In the genomic region with DNA sequence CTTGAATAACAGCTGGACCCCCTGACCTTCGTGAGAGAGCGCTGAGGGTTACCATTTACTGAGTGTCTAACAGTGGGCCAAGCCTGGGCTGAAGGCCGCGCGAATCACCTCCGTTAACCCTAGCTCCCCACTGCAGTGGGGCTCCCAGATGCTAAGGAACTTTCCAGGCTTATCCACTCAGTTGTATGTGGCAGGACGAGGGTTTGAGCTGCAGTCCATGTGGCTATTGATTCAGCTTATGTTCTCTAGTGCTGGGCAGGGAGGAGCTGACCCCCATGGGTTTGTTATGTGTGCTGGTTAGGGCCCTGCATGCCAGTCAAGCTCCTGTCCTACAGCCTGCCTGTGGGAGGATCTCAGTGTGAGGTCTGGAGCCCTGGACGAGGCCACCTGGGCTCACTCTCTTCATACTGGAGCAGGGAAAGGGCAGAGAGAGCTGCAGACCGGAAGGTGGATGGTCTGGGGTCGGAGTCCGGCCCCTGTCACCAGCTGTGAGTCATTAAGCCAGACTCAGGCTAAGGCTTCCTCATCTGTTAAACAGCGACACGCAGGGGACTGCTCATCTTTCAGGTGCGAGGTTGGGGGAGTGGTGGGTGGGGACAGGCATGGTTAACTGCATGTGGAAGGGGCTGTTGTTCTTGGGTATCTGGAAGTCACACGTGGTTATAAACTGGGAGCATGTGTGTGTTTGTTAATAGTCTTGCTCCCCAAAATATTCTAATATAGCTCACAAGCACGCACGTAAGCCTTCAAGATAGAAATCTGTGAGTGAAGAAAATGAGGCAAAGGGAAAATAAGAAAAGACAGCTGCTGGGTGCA, we compare ENCODE assay signal across 1 cellular context.
TF ChIP-seq lines count a peak whose summit lies in the region.

No MANE protein-coding gene starts in this region.

TF ChIP-seq in HepG2, 621 proteins besides CTCF, POLR2A, EP300 and RAD21 (continued from another document and continues in another):
- TF ChIP-seq KLF12 (CRISPR knock-in tag; IDR thresholded peaks at IDR 0.05; ENCODE audit: borderline replicate concordance) (no peak; the same call in 1 of the 2 replicates), MIER2 (CRISPR knock-in tag; IDR thresholded peaks at IDR 0.05) (peak; percentile 66; the same call in 1 of the 2 replicates), ZNF343 (CRISPR knock-in tag; IDR thresholded peaks at IDR 0.05) (no peak), THAP11 (CRISPR knock-in tag; IDR thresholded peaks at IDR 0.05) (peak; percentile 66; the same call in 1 of the 2 replicates), ZNF234 (CRISPR knock-in tag; conservative IDR thresholded peaks at IDR 0.05) (no peak), ARHGAP35 (CRISPR knock-in tag; IDR thresholded peaks at IDR 0.05; ENCODE audit: borderline replicate concordance) (peak; percentile 29; the same call in 1 of the 2 replicates), ESRRA (CRISPR knock-in tag; IDR thresholded peaks at IDR 0.05; ENCODE audit: low read depth) (peak; percentile 89), NRL (CRISPR knock-in tag; IDR thresholded peaks at IDR 0.05; ENCODE audit: borderline replicate concordance) (peak; percentile 83; the same call in 1 of the 2 replicates), TSC22D2 (CRISPR knock-in tag; IDR thresholded peaks at IDR 0.05; ENCODE audit: borderline replicate concordance) (no peak; the same call in 1 of the 2 replicates), TGIF2 (CRISPR knock-in tag; IDR thresholded peaks at IDR 0.05) (peak; percentile 56), SYNCRIP (IDR thresholded peaks at IDR 0.05; ENCODE audit: insufficient read depth, low read depth, low read length) (no peak), ZFP90 (CRISPR knock-in tag; IDR thresholded peaks at IDR 0.05; ENCODE audit: borderline replicate concordance) (peak; percentile 47; the same call in 1 of the 2 replicates), PHF20 (CRISPR knock-in tag; IDR thresholded peaks at IDR 0.05) (0 out of 2 replicates have a peak, but pooled peaks have one; percentile 53), FOXO1 (CRISPR knock-in tag; IDR thresholded peaks at IDR 0.05) (peak; percentile 35; the same call in 1 of the 2 replicates), TAF1 (CRISPR knock-in tag; IDR thresholded peaks at IDR 0.05) (peak; percentile 32; the same call in 1 of the 2 replicates), RXRB (CRISPR knock-in tag; IDR thresholded peaks at IDR 0.05; ENCODE audit: borderline replicate concordance) (peak; percentile 72; the same call in 1 of the 2 replicates), ATAD3A (CRISPR knock-in tag; IDR thresholded peaks at IDR 0.05) (no peak), FOSL2 (CRISPR knock-in tag; IDR thresholded peaks at IDR 0.05) (peak; percentile 96), SRY (CRISPR knock-in tag; IDR thresholded peaks at IDR 0.05) (peak; percentile 66), ZNF317 (CRISPR knock-in tag; IDR thresholded peaks at IDR 0.05) (peak; percentile 68; the same call in 1 of the 2 replicates), ZNF468 (CRISPR knock-in tag; IDR thresholded peaks at IDR 0.05) (no peak), ZSCAN12 (CRISPR knock-in tag; IDR thresholded peaks at IDR 0.05) (no peak), KLF9 (CRISPR knock-in tag; IDR thresholded peaks at IDR 0.05; ENCODE audit: low read depth) (no peak), ZNF292 (CRISPR knock-in tag; IDR thresholded peaks at IDR 0.05; ENCODE audit: borderline replicate concordance, low read depth) (peak; percentile 93; the same call in 1 of the 2 replicates), MAFG (CRISPR knock-in tag; IDR thresholded peaks at IDR 0.05) (no peak), KDM6A (CRISPR knock-in tag; IDR thresholded peaks at IDR 0.05; ENCODE audit: low read depth) (peak; percentile 76; the same call in 1 of the 2 replicates), TBX2 (CRISPR knock-in tag; IDR thresholded peaks at IDR 0.05; ENCODE audit: borderline replicate concordance) (peak; percentile 80; the same call in 1 of the 2 replicates), BRD4 (CRISPR knock-in tag; IDR thresholded peaks at IDR 0.05) (no peak; the same call in none of the 2 replicates), NR1H2 (CRISPR knock-in tag; IDR thresholded peaks at IDR 0.05; ENCODE audit: borderline replicate concordance, low read depth) (0 out of 2 replicates have a peak, but pooled peaks have one; percentile 48)
- TF ChIP-seq, protein P1, sequence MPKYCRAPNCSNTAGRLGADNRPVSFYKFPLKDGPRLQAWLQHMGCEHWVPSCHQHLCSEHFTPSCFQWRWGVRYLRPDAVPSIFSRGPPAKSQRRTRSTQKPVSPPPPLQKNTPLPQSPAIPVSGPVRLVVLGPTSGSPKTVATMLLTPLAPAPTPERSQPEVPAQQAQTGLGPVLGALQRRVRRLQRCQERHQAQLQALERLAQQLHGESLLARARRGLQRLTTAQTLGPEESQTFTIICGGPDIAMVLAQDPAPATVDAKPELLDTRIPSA (CRISPR knock-in tag; IDR thresholded peaks at IDR 0.05; ENCODE audit: borderline replicate concordance), result no peak
- TF ChIP-seq, protein P2, sequence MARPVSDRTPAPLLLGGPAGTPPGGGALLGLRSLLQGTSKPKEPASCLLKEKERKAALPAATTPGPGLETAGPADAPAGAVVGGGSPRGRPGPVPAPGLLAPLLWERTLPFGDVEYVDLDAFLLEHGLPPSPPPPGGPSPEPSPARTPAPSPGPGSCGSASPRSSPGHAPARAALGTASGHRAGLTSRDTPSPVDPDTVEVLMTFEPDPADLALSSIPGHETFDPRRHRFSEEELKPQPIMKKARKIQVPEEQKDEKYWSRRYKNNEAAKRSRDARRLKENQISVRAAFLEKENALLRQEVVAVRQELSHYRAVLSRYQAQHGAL (CRISPR knock-in tag; IDR thresholded peaks at IDR 0.05; ENCODE audit: not compliant biosample characterization), result peak; percentile 25
- TF ChIP-seq, protein P3, sequence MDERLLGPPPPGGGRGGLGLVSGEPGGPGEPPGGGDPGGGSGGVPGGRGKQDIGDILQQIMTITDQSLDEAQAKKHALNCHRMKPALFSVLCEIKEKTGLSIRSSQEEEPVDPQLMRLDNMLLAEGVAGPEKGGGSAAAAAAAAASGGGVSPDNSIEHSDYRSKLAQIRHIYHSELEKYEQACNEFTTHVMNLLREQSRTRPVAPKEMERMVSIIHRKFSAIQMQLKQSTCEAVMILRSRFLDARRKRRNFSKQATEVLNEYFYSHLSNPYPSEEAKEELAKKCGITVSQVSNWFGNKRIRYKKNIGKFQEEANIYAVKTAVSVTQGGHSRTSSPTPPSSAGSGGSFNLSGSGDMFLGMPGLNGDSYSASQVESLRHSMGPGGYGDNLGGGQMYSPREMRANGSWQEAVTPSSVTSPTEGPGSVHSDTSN (CRISPR knock-in tag; IDR thresholded peaks at IDR 0.05), result peak; percentile 58
- TF ChIP-seq, protein P4, sequence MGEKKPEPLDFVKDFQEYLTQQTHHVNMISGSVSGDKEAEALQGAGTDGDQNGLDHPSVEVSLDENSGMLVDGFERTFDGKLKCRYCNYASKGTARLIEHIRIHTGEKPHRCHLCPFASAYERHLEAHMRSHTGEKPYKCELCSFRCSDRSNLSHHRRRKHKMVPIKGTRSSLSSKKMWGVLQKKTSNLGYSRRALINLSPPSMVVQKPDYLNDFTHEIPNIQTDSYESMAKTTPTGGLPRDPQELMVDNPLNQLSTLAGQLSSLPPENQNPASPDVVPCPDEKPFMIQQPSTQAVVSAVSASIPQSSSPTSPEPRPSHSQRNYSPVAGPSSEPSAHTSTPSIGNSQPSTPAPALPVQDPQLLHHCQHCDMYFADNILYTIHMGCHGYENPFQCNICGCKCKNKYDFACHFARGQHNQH (CRISPR knock-in tag; IDR thresholded peaks at IDR 0.05), result peak; percentile 70
- TF ChIP-seq, protein P5, sequence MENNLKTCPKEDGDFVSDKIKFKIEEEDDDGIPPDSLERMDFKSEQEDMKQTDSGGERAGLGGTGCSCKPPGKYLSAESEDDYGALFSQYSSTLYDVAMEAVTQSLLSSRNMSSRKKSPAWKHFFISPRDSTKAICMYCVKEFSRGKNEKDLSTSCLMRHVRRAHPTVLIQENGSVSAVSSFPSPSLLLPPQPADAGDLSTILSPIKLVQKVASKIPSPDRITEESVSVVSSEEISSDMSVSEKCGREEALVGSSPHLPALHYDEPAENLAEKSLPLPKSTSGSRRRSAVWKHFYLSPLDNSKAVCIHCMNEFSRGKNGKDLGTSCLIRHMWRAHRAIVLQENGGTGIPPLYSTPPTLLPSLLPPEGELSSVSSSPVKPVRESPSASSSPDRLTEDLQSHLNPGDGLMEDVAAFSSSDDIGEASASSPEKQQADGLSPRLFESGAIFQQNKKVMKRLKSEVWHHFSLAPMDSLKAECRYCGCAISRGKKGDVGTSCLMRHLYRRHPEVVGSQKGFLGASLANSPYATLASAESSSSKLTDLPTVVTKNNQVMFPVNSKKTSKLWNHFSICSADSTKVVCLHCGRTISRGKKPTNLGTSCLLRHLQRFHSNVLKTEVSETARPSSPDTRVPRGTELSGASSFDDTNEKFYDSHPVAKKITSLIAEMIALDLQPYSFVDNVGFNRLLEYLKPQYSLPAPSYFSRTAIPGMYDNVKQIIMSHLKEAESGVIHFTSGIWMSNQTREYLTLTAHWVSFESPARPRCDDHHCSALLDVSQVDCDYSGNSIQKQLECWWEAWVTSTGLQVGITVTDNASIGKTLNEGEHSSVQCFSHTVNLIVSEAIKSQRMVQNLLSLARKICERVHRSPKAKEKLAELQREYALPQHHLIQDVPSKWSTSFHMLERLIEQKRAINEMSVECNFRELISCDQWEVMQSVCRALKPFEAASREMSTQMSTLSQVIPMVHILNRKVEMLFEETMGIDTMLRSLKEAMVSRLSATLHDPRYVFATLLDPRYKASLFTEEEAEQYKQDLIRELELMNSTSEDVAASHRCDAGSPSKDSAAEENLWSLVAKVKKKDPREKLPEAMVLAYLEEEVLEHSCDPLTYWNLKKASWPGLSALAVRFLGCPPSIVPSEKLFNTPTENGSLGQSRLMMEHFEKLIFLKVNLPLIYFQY (CRISPR knock-in tag; IDR thresholded peaks at IDR 0.05; ENCODE audit: borderline replicate concordance), result peak; percentile 55; the same call in 1 of the 2 replicates
- TF ChIP-seq, protein P6, sequence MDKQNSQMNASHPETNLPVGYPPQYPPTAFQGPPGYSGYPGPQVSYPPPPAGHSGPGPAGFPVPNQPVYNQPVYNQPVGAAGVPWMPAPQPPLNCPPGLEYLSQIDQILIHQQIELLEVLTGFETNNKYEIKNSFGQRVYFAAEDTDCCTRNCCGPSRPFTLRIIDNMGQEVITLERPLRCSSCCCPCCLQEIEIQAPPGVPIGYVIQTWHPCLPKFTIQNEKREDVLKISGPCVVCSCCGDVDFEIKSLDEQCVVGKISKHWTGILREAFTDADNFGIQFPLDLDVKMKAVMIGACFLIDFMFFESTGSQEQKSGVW (CRISPR knock-in tag; IDR thresholded peaks at IDR 0.05; ENCODE audit: borderline replicate concordance), result no peak
- TF ChIP-seq, protein P7, sequence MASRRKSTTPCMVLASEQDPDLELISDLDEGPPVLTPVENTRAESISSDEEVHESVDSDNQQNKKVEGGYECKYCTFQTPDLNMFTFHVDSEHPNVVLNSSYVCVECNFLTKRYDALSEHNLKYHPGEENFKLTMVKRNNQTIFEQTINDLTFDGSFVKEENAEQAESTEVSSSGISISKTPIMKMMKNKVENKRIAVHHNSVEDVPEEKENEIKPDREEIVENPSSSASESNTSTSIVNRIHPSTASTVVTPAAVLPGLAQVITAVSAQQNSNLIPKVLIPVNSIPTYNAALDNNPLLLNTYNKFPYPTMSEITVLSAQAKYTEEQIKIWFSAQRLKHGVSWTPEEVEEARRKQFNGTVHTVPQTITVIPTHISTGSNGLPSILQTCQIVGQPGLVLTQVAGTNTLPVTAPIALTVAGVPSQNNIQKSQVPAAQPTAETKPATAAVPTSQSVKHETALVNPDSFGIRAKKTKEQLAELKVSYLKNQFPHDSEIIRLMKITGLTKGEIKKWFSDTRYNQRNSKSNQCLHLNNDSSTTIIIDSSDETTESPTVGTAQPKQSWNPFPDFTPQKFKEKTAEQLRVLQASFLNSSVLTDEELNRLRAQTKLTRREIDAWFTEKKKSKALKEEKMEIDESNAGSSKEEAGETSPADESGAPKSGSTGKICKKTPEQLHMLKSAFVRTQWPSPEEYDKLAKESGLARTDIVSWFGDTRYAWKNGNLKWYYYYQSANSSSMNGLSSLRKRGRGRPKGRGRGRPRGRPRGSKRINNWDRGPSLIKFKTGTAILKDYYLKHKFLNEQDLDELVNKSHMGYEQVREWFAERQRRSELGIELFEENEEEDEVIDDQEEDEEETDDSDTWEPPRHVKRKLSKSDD (CRISPR knock-in tag; IDR thresholded peaks at IDR 0.05; ENCODE audit: low read depth), result no peak
- TF ChIP-seq, protein P8, sequence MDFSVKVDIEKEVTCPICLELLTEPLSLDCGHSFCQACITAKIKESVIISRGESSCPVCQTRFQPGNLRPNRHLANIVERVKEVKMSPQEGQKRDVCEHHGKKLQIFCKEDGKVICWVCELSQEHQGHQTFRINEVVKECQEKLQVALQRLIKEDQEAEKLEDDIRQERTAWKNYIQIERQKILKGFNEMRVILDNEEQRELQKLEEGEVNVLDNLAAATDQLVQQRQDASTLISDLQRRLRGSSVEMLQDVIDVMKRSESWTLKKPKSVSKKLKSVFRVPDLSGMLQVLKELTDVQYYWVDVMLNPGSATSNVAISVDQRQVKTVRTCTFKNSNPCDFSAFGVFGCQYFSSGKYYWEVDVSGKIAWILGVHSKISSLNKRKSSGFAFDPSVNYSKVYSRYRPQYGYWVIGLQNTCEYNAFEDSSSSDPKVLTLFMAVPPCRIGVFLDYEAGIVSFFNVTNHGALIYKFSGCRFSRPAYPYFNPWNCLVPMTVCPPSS (IDR thresholded peaks at IDR 0.05), result no peak
- TF ChIP-seq, protein P9, sequence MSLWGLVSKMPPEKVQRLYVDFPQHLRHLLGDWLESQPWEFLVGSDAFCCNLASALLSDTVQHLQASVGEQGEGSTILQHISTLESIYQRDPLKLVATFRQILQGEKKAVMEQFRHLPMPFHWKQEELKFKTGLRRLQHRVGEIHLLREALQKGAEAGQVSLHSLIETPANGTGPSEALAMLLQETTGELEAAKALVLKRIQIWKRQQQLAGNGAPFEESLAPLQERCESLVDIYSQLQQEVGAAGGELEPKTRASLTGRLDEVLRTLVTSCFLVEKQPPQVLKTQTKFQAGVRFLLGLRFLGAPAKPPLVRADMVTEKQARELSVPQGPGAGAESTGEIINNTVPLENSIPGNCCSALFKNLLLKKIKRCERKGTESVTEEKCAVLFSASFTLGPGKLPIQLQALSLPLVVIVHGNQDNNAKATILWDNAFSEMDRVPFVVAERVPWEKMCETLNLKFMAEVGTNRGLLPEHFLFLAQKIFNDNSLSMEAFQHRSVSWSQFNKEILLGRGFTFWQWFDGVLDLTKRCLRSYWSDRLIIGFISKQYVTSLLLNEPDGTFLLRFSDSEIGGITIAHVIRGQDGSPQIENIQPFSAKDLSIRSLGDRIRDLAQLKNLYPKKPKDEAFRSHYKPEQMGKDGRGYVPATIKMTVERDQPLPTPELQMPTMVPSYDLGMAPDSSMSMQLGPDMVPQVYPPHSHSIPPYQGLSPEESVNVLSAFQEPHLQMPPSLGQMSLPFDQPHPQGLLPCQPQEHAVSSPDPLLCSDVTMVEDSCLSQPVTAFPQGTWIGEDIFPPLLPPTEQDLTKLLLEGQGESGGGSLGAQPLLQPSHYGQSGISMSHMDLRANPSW (CRISPR knock-in tag; IDR thresholded peaks at IDR 0.05; ENCODE audit: borderline replicate concordance), result 0 out of 2 replicates have a peak, but pooled peaks have one; percentile 61
- TF ChIP-seq, protein P10, sequence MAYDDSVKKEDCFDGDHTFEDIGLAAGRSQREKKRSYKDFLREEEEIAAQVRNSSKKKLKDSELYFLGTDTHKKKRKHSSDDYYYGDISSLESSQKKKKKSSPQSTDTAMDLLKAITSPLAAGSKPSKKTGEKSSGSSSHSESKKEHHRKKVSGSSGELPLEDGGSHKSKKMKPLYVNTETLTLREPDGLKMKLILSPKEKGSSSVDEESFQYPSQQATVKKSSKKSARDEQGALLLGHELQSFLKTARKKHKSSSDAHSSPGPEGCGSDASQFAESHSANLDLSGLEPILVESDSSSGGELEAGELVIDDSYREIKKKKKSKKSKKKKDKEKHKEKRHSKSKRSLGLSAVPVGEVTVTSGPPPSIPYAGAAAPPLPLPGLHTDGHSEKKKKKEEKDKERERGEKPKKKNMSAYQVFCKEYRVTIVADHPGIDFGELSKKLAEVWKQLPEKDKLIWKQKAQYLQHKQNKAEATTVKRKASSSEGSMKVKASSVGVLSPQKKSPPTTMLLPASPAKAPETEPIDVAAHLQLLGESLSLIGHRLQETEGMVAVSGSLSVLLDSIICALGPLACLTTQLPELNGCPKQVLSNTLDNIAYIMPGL (CRISPR knock-in tag; IDR thresholded peaks at IDR 0.05; ENCODE audit: borderline replicate concordance in 1 of 2, low read depth in 1 of 2), result peak; percentile 65 to 79
